Comparison of ENCODE assay signal across 8 cellular contexts in genomic region chr11:66045177-66045639, GRCh38. TPM values are rescaled to one million over a fixed set of nuclear protein-coding genes. Genes with fewer than 3 reads are reported as not detected.
DNase-seq lines count a peak whose midpoint lies in the region; ATAC-seq and TF ChIP-seq lines count a peak whose summit lies in the region.

No MANE protein-coding gene starts in this region.

- H3K27ac ChIP-seq in 22Rv1 (no peak overlapping the region), SJCRH30 (no peak overlapping the region)

- H3K36me3 ChIP-seq in SJCRH30, result no peaks in the 10 kb centered on the region

- ATAC-seq in GM18502 (IDR thresholded peaks at IDR 0.05; ENCODE audit: poor library complexity, unreplicated experiment), result peak; percentile 72

- TF ChIP-seq CTCF in 22Rv1 (IDR thresholded peaks at IDR 0.05) (peak; percentile 96), LNCaP clone FGC (IDR thresholded peaks at IDR 0.05; ENCODE audit: control insufficient read depth, extremely low read depth, insufficient read depth) (peak; percentile 95)

- peaks cover 5% of the 10 kb centered on the region; the same call in 1 of the 2 replicates for H3K27me3 ChIP-seq in SJCRH30

- DNase-seq in LNCaP clone FGC (ENCODE audit: low read depth) (no peak), SJCRH30 (peak; percentile 85 to 93), fibroblast of the conjunctiva (ENCODE audit: low read depth) (peak; percentile 67), nucleus accumbens (lab: John Stamatoyannopoulos, UW) (peak in 51 of 56 donors; percentile 16 to 87 (median 57)), stromal cell of bone marrow (ENCODE audit: low read depth) (peak; percentile 45)
- DNase-seq in activated T-helper 9 cell treated with anti-CD3 and anti-CD28 coated beads, Interleukin-2, amount 50 U/mL, for 16 hours (ENCODE audit: low read depth), result peak; percentile 78

- peaks cover 5% of the 10 kb centered on the region; the same call in 1 of the 2 replicates for H3K4me1 ChIP-seq in SJCRH30

- H3K9me3 ChIP-seq in SJCRH30 (replicated peaks), result no peaks in the 10 kb centered on the region

- no peak overlapping the region for H3K4me3 ChIP-seq in LNCaP clone FGC (ENCODE audit: low read depth, low read length)
- no peak overlapping the region for H3K4me3 ChIP-seq in SJCRH30

RNA-seq across cellular contexts. Expression of gene GAL3ST3, which starts 3.8 kb away (rescaled TPM):
- not detected in 2 replicates for total RNA-seq in SJCRH30 (2014; rRNA removed; shearing (Covaris generic))

RNA-seq across cellular contexts. Expression of gene SF3B2, which starts 7.0 kb away (rescaled TPM):
- total RNA-seq in SJCRH30 (2014; rRNA removed; shearing (Covaris generic)), result 163 and 169 TPM in 2 replicates

RNA-seq across cellular contexts. Expression of gene CATSPER1, which starts 18.9 kb away (rescaled TPM):
- 0.24 and 0.51 TPM in 2 replicates for total RNA-seq in SJCRH30 (2014; rRNA removed; shearing (Covaris generic))

RNA-seq across cellular contexts. Expression of gene PACS1, which starts 24.9 kb away (rescaled TPM):
- 11.8 and 12.5 TPM in 2 replicates for total RNA-seq in SJCRH30 (2014; rRNA removed; shearing (Covaris generic))

RNA-seq across cellular contexts. Expression of gene CST6, which starts 33.4 kb away (rescaled TPM):
- total RNA-seq in SJCRH30 (2014; rRNA removed; shearing (Covaris generic)), result not detected in 2 replicates
